Comparison of ENCODE assay signal across 24 cellular contexts in the genomic region with DNA sequence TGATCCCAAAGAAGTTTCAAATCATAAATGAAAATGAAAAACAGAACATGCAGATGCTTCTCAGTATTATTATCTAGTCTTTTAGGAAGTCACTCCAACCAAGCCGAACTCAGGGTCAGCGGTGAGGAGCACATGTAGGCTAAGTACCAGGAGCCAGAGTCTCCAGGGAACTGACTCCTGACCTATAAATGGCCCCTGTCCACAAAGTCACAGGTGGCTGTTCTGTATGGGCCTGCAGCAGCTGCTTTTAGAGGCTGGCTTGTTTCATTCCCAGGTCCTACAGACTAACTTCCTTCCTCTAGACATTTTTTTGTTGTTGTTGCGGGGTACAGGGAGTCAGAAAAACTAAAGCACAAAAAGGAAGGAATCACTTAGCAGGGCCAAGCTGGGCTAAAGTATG. TPM values are rescaled to one million over a fixed set of nuclear protein-coding genes. Genes with fewer than 3 reads are reported as not detected.
DNase-seq lines count a peak whose midpoint lies in the region; ATAC-seq, FAIRE-seq and TF ChIP-seq lines count a peak whose summit lies in the region.
"Had no signal": no experiment of that assay in that cellular context is flagged by ENCODE, and none has a peak within 500 bp of the region (broad histone marks: within the 10 kb centered on the region; RNA-seq: fewer than 3 reads in every experiment).

No MANE protein-coding gene starts in this region.

- no TSS peak for BruUV-seq in endothelial cell of umbilical vein (replicated peaks; lab: Mats Ljungman, UMichigan)

- peak; percentile 23 for DNase-seq in EH (ENCODE audit: low read depth)
- peak; percentile 39 for DNase-seq in LHCN-M2 (ENCODE audit: low read depth)
- DNase-seq in endothelial cell of umbilical vein (ENCODE audit: low read depth, low spot score), result peak; percentile 36
- DNase-seq in gastrocnemius medialis, result peak; percentile 66 to 74
- no peak for DNase-seq in HEK293T (ENCODE audit: extremely low spot score)
- no peak for DNase-seq in occipital lobe (lab: John Stamatoyannopoulos, UW)
- DNase-seq in glomerular visceral epithelial cell (ENCODE audit: extremely low spot score), result no peak
- DNase-seq: activated naive CD4-positive, alpha-beta T cell treated with anti-CD3 and anti-CD28 coated beads, Interleukin-2, amount 10 ng/mL, durations not matched to agents 7 days and 5 days; activated T-cell treated with anti-CD3 and anti-CD28 coated beads for 4 hours; GF-D8; GOT3; immature natural killer cell; KBM-7; mesenchymal stem cell; NCI-H1105 treated with DMSO at 0.1 percent for 48 hours; NCI-H2171; NCI-H774; substantia nigra; SW 1271 had no signal

- H3K27ac ChIP-seq in endothelial cell of umbilical vein (ENCODE audit: insufficient read depth, low read depth, low read length) (no peak overlapping the region), gastrocnemius medialis (peak overlapping the region; percentile 93 to 96 (median 94))

- H2AFZ ChIP-seq in endothelial cell of umbilical vein (ENCODE audit: low read depth, low read length), result no peak overlapping the region

- H3K4me2 ChIP-seq in endothelial cell of umbilical vein (ENCODE audit: insufficient read depth, low read length), result no peak overlapping the region

- TF ChIP-seq POLR2A in endothelial cell of umbilical vein (IDR thresholded peaks at IDR 0.05; ENCODE audit: low read depth, low read length) (no peak), gastrocnemius medialis (IDR thresholded peaks at IDR 0.05) (no peak)

- POLR2A ChIA-PET in endothelial cell of umbilical vein (lab: Charles Lee), result no interaction called here
- POLR2A ChIA-PET in HEK293T (lab: Yijun Ruan, JAX), result no interaction called here

- intact Hi-C loops in endothelial cell of umbilical vein (cut with micrococcal nuclease), result no loop called here
- intact Hi-C loops in gastrocnemius medialis (cut with DNase I; ENCODE audit: low total_unique reads), result loop anchor here (2.0 kb wide), 1 partner anchor 13 kb away; no protein-coding TSS in a partner anchor

- H3K36me3 ChIP-seq in endothelial cell of umbilical vein (ENCODE audit: control insufficient read depth in 2 of 2, extremely low read depth in 1 of 2, insufficient read depth in 2 of 2, low read length in 2 of 2) (no peaks in the 10 kb centered on the region), gastrocnemius medialis (no peaks in the 10 kb centered on the region)
- H3K36me3 ChIP-seq: Peyer's patch had no signal

- in situ Hi-C loops in gastrocnemius medialis (cut with MboI; ENCODE audit: low sequenced_read_pairs in 4 of 4), result no loop called here

- H3K27me3 ChIP-seq in endothelial cell of umbilical vein (ENCODE audit: control insufficient read depth in 2 of 2, insufficient read depth in 2 of 2, low read length in 2 of 2), result no peaks in the 10 kb centered on the region
- no peaks in the 10 kb centered on the region for H3K27me3 ChIP-seq in gastrocnemius medialis
- H3K27me3 ChIP-seq: Peyer's patch had no signal

- H3K79me2 ChIP-seq in endothelial cell of umbilical vein (ENCODE audit: control insufficient read depth, insufficient read depth, low read length), result no peaks in the 10 kb centered on the region

- FAIRE-seq in endothelial cell of umbilical vein (lab: Jason Lieb, UNC), result peak; percentile 59
- FAIRE-seq: astrocyte, colon, D721Med had no signal

- H3K4me3 ChIP-seq in endothelial cell of umbilical vein (replicated peaks in 1 of 3; ENCODE audit: insufficient read depth in 1 of 3, low read depth in 1 of 3, low read length in 3 of 3) (no peak overlapping the region), gastrocnemius medialis (no peak overlapping the region)
- H3K4me3 ChIP-seq: Peyer's patch had no signal

- peaks cover 11% of the 10 kb centered on the region for H3K4me1 ChIP-seq in endothelial cell of umbilical vein (ENCODE audit: control insufficient read depth, extremely low read depth, insufficient read depth, low read length)
- H3K4me1 ChIP-seq in gastrocnemius medialis, result peaks cover 62 to 66% of the 10 kb centered on the region in 2 donors

- no peak for TF ChIP-seq CTCF in endothelial cell of umbilical vein (IDR thresholded peaks at IDR 0.05; ENCODE audit: extremely low read depth in 1 of 2, insufficient read depth in 1 of 2, low read depth in 1 of 2, low read length in 2 of 2)
- TF ChIP-seq CTCF in gastrocnemius medialis (IDR thresholded peaks at IDR 0.05 in 4 of 5, conservative IDR thresholded peaks at IDR 0.05 in 1 of 5), result no peak

- H3K9me1 ChIP-seq in endothelial cell of umbilical vein (replicated peaks; ENCODE audit: control insufficient read depth, extremely low read depth, insufficient read depth, low read length), result no peaks in the 10 kb centered on the region

- H3K9me3 ChIP-seq in endothelial cell of umbilical vein (replicated peaks; ENCODE audit: control insufficient read depth, insufficient read depth, low read length), result no peaks in the 10 kb centered on the region
- H3K9me3 ChIP-seq in gastrocnemius medialis, result no peaks in the 10 kb centered on the region
- H3K9me3 ChIP-seq: Peyer's patch had no signal

- peak; percentile 69 to 77 for ATAC-seq in gastrocnemius medialis
- no peak for ATAC-seq in esophagus mucosa

- no peaks in the 10 kb centered on the region for H4K20me1 ChIP-seq in endothelial cell of umbilical vein (replicated peaks; ENCODE audit: control insufficient read depth, extremely low read depth, insufficient read depth, low read length)

- H3K9ac ChIP-seq in endothelial cell of umbilical vein (replicated peaks; ENCODE audit: extremely low read depth, insufficient read depth, low read length), result no peak overlapping the region

- CTCF ChIA-PET in endothelial cell of umbilical vein (lab: Charles Lee) (interaction anchor here (1.8 kb wide), 1 partner anchor 165 kb away, joined by 5 read pairs; no protein-coding TSS in a partner anchor), HEK293T (lab: Yijun Ruan, JAX) (no interaction called here)

- dilution Hi-C loops in endothelial cell of umbilical vein (cut with MboI; ENCODE audit: extremely low pct_ligation_motif_present, low sequenced_read_pairs), result no loop called here

TF ChIP-seq in endothelial cell of umbilical vein, 7 proteins besides CTCF, POLR2A, EP300 and RAD21:
- TF ChIP-seq, protein P1, sequence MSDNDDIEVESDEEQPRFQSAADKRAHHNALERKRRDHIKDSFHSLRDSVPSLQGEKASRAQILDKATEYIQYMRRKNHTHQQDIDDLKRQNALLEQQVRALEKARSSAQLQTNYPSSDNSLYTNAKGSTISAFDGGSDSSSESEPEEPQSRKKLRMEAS (IDR thresholded peaks at IDR 0.05; ENCODE audit: insufficient read depth, insufficient read length), result no peak
- no peak for TF ChIP-seq GATA2 (IDR thresholded peaks at IDR 0.05; ENCODE audit: insufficient read depth, insufficient read length, low read depth, low read length)
- TF ChIP-seq MYC (IDR thresholded peaks at IDR 0.05; ENCODE audit: low read depth, low read length), result no peak
- TF ChIP-seq POLR2AphosphoS5 (IDR thresholded peaks at IDR 0.05; ENCODE audit: insufficient read depth, low read depth, low read length), result no peak
- no peak for TF ChIP-seq FOS (IDR thresholded peaks at IDR 0.05; ENCODE audit: borderline replicate concordance, insufficient read depth, low read length)
- TF ChIP-seq JUN (IDR thresholded peaks at IDR 0.05; ENCODE audit: borderline replicate concordance, insufficient read depth, insufficient read length, low read depth), result no peak
- no peak for TF ChIP-seq EZH2 (IDR thresholded peaks at IDR 0.05; ENCODE audit: borderline replicate concordance, low read depth, low read length, severe bottlenecking)

TF ChIP-seq in HEK293T, 16 proteins besides CTCF, POLR2A, EP300 and RAD21:
- TF ChIP-seq LEF1 (IDR thresholded peaks at IDR 0.05; ENCODE audit: borderline replicate concordance), result no peak
- TF ChIP-seq, protein P2, sequence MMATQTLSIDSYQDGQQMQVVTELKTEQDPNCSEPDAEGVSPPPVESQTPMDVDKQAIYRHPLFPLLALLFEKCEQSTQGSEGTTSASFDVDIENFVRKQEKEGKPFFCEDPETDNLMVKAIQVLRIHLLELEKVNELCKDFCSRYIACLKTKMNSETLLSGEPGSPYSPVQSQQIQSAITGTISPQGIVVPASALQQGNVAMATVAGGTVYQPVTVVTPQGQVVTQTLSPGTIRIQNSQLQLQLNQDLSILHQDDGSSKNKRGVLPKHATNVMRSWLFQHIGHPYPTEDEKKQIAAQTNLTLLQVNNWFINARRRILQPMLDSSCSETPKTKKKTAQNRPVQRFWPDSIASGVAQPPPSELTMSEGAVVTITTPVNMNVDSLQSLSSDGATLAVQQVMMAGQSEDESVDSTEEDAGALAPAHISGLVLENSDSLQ (IDR thresholded peaks at IDR 0.05), result no peak
- TF ChIP-seq NFRKB (IDR thresholded peaks at IDR 0.05), result no peak
- no peak for TF ChIP-seq TARDBP (IDR thresholded peaks at IDR 0.05)
- TF ChIP-seq ELF4 (IDR thresholded peaks at IDR 0.05), result no peak
- no peak for TF ChIP-seq SUZ12 (IDR thresholded peaks at IDR 0.05)
- no peak for TF ChIP-seq FOXA1 (IDR thresholded peaks at IDR 0.05)
- no peak for TF ChIP-seq HDGF (IDR thresholded peaks at IDR 0.05; ENCODE audit: borderline replicate concordance)
TF ChIP-seq in HEK293T: peak in this region for 0.

RNA-seq across cellular contexts. Expression of a gene that starts 54.6 kb away (rescaled TPM):
- total RNA-seq in LHCN-M2 (2014; rRNA removed) (0.06 and 2.2 TPM in 2 replicates), endothelial cell of umbilical vein (6.7 and 7.5 TPM in 2 replicates), gastrocnemius medialis (10 to 100 TPM; 28.5 to 70.8 (median 52.7) TPM), esophagus mucosa (9.6 TPM), occipital lobe (5.0 TPM)
- 1.1 TPM for polyA plus RNA-seq in LHCN-M2 (2012)
- 2.8 and 2.9 TPM in 2 replicates for polyA plus RNA-seq in endothelial cell of umbilical vein
- polyA plus RNA-seq in endothelial cell of umbilical vein (2011; cell fraction: cytosol; rRNA removed), result 1.4 and 2.5 TPM in 2 replicates
- 7.1 and 10.2 TPM in 2 replicates for polyA plus RNA-seq in endothelial cell of umbilical vein (2011; cell fraction: nucleus; rRNA removed)
- 0.91 and 1.9 TPM in 2 replicates for polyA plus RNA-seq in endothelial cell of umbilical vein (2012)
- 4.6 and 7.3 TPM in 2 replicates for polyA minus RNA-seq in endothelial cell of umbilical vein
- polyA minus RNA-seq in endothelial cell of umbilical vein (2011; cell fraction: cytosol; rRNA and poly(A)+ RNA removed), result 5.5 TPM
- 3.8 and 5.2 TPM in 2 replicates for polyA minus RNA-seq in endothelial cell of umbilical vein (2011; cell fraction: nucleus; rRNA and poly(A)+ RNA removed)

Comparison
In these comparisons a context has a peak if more than half of its experiments do, and no peak if none do; other contexts are left out.
1. DNase-seq: peak in EH (single experiment), LHCN-M2 (single experiment), endothelial cell of umbilical vein (single experiment) and gastrocnemius medialis (2 of 2); none in HEK293T (single experiment), occipital lobe (single experiment) and glomerular visceral epithelial cell (single experiment).